ENCODE assay signal across 1 cellular context in the genomic region with DNA sequence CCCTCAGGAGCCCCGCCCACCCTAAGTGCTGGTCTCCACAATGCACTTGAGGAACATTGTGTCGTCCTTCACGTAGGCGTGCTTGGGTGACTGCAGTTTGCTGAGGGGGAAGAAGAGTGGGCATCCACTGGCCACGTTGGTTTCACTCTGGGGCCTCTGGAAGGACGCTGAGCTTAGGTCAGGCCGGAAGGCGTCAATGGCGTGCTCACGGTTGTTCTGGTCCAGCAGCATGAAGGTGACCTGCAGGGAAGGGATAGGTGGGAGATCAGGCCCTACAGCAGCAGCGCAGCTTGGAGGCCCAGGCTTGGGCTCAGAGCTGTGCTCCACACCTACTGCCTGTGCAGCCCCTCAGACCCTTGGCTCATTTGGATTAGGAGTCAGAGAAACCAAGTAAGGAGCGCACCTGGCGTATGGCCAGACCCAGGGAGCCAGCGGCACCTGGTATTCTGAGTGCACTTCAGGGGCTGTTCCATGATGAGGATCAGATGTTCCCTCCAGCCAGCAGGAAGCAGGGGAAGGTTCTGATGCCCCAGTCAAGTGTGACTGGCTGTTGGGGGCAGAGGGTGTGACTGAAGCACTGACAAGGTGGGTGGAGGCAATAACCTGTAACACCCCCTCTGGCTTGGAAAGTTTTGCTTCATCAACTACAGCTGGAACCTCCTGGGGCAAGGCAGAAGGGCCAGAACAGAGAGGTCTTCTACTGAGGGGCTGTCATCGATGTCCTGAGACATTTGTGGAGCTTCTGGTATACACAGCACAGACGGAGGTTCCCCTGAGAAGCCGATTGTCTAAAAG.
A peak's percentile ranks its signal among the peaks of the same experiment; 100 is the strongest.
TF ChIP-seq lines count a peak whose summit lies in the region.

No MANE protein-coding gene starts in this region.

TF ChIP-seq in K562, 482 proteins besides CTCF, POLR2A, EP300 and RAD21 (continued from another document):
- TF ChIP-seq ZKSCAN1 (IDR thresholded peaks at IDR 0.05; ENCODE audit: low read depth, low read length) = 0 out of 2 replicates have a peak, but pooled peaks have one; percentile 18
- TF ChIP-seq HNRNPLL (IDR thresholded peaks at IDR 0.05; ENCODE audit: low read depth, low read length, poor library complexity, severe bottlenecking) = peak; percentile 37
- no peak for TF ChIP-seq MTA2 (IDR thresholded peaks at IDR 0.05; ENCODE audit: low read depth)
- TF ChIP-seq KLF1 (tag; IDR thresholded peaks at IDR 0.05) = 0 out of 2 replicates have a peak, but pooled peaks have one; percentile 37
- no peak for TF ChIP-seq ZNF316 (IDR thresholded peaks at IDR 0.05)
